In genomic region chr1:53519412-53519811, GRCh38 we compare ENCODE assay signal across 1 cellular context.
TF ChIP-seq lines count a peak whose summit lies in the region.

No MANE protein-coding gene starts in this region.

TF ChIP-seq in HepG2, 621 proteins besides CTCF, POLR2A, EP300 and RAD21 (continued from another document):
- TF ChIP-seq ZNF407 (CRISPR knock-in tag; IDR thresholded peaks at IDR 0.05; ENCODE audit: not compliant biosample characterization), result no peak
- no peak for TF ChIP-seq XRCC5 (optimal IDR thresholded peaks at IDR 0.05; ENCODE audit: low read length)
